8 cellular contexts compared by ENCODE assay signal in the genomic region with DNA sequence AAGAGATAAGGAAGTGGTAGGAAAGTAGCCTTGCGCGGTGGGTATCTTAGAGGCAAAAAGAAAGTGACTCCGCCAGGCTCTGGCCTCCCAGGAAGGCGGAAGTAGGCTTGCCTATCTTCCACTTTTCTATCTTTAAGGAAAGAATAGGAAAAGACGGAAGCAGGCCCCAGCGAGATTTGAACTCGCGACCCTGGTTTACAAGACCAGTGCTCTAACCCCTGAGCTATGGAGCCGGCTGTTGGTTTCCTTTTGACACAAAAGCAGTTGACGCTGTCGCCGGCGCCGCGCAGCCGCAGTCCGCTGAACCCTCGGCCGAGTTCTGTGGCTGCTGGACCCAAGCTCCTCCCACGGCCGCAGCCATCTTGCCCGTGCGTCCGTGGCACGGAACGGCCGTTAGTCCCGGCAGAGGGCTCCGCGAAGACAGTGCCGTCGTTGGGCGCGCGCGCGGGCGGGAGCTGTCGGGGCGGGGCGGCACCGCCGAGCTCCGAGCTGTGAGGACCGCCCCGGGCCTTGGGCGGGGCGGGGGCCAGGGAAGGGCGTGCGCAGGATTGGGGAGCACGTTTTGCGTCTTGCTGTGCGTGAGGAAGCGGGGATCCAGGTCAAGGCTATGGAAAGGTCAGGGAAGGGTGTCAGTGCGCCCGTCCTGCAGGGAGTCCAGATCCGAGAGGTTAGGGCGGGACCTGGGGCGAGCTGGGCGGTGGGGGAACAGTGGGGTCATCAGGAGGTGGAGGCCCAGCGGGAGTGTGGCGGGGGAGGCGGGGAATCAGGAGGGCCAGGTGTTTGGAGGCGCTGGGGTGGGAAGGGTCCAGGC. TPM values are rescaled to one million over a fixed set of nuclear protein-coding genes. Genes with fewer than 3 reads are reported as not detected.
DNase-seq lines count a peak whose midpoint lies in the region; ATAC-seq lines count a peak whose summit lies in the region.

No MANE protein-coding gene starts in this region.

- peak overlapping the region; percentile 84 for H3K27ac ChIP-seq in CD4-positive, CD25-positive, alpha-beta regulatory T cell (ENCODE audit: insufficient read depth, low read length, poor library complexity, severe bottlenecking)
- H3K27ac ChIP-seq in naive thymus-derived CD4-positive, alpha-beta T cell (ENCODE audit: low read depth, low read length) = peak overlapping the region; percentile 86

- peaks cover 3 to 19% (median 6%) of the 10 kb centered on the region in 7 donors for H3K9me3 Mint-ChIP-seq in CD4-positive, CD25-positive, alpha-beta regulatory T cell
- peaks cover 0 to 39% (median 4%) of the 10 kb centered on the region in 11 donors for H3K9me3 Mint-ChIP-seq in naive thymus-derived CD4-positive, alpha-beta T cell

- ATAC-seq in CD4-positive, CD25-positive, alpha-beta regulatory T cell (ENCODE audit: low read depth in 2 of 2) = peak; percentile 65 to 71
- ATAC-seq in GM21390 (IDR thresholded peaks at IDR 0.05; ENCODE audit: unreplicated experiment) = peak; percentile 57
- peak; percentile 85 for ATAC-seq in esophagus mucosa
- peak; percentile 81 for ATAC-seq in naive thymus-derived CD4-positive, alpha-beta T cell
- ATAC-seq in stimulated activated naive CD8-positive, alpha-beta T cell treated with anti-CD3 and anti-CD28 coated beads, Interleukin-15, Interleukin-2, amounts not matched to agents 100 U/mL and 50 U/mL, for 24 hours = peak; percentile 60

- intact Hi-C loops in naive thymus-derived CD4-positive, alpha-beta T cell (cut with micrococcal nuclease) = loop anchor here (1.0 kb wide), 7 partner anchors 15 to 70 kb away; partner anchors contain the start of genes TRIM52 (in 2 of the 2) and RACK1 (in 1 of the 2)

- CTCF ChIA-PET in naive thymus-derived CD4-positive, alpha-beta T cell (lab: Charles Lee) = interaction anchor here (0.7 to 4.3 kb wide), 7 partner anchors 13 to 69 kb away, joined by 3 to 23 read pairs (median 3); partner anchors contain the start of genes TRIM41 and TRIM7

- no peaks in the 10 kb centered on the region for H3K9me3 ChIP-seq in CD4-positive, CD25-positive, alpha-beta regulatory T cell (ENCODE audit: control insufficient read depth in 2 of 2, low read length in 2 of 2)
- H3K9me3 ChIP-seq in naive thymus-derived CD4-positive, alpha-beta T cell (ENCODE audit: control insufficient read depth in 2 of 3, low read length in 3 of 3) = no peaks in the 10 kb centered on the region

- peaks cover 17 to 48% (median 29%) of the 10 kb centered on the region in 4 donors for H3K4me1 Mint-ChIP-seq in CD4-positive, CD25-positive, alpha-beta regulatory T cell
- peaks cover 16 to 47% (median 26%) of the 10 kb centered on the region in 7 donors for H3K4me1 Mint-ChIP-seq in naive thymus-derived CD4-positive, alpha-beta T cell

- H3K36me3 Mint-ChIP-seq in CD4-positive, CD25-positive, alpha-beta regulatory T cell = peaks cover 20% of the 10 kb centered on the region
- H3K36me3 Mint-ChIP-seq in naive thymus-derived CD4-positive, alpha-beta T cell = peaks cover 0 to 18% (median 0%) of the 10 kb centered on the region in 5 donors

- peak; percentile 91 to 97 (median 95) for DNase-seq in CD4-positive, CD25-positive, alpha-beta regulatory T cell
- DNase-seq in HuH-7 (ENCODE audit: low spot score) (peak; percentile 88), SIG-M5 (lab: John Stamatoyannopoulos, UW) (no peak)
- peak; percentile 90 for DNase-seq in activated CD8-positive, alpha-beta memory T cell treated with anti-CD3 and anti-CD28 coated beads, Interleukin-2, amount 50 U/mL, for 24 hours (ENCODE audit: extremely low read depth)
- DNase-seq in naive thymus-derived CD4-positive, alpha-beta T cell = peak; percentile 91 to 99 (median 97)
- peak; percentile 95 for DNase-seq in stimulated activated naive CD8-positive, alpha-beta T cell treated with anti-CD3 and anti-CD28 coated beads, Interleukin-15, Interleukin-2, amounts not matched to agents 100 U/mL and 50 U/mL, for 24 hours

- H3K36me3 ChIP-seq in CD4-positive, CD25-positive, alpha-beta regulatory T cell (ENCODE audit: control insufficient read depth, insufficient read depth, low read length) = no peaks in the 10 kb centered on the region
- peaks cover 0 to 17% (median 0%) of the 10 kb centered on the region in 3 experiments for H3K36me3 ChIP-seq in naive thymus-derived CD4-positive, alpha-beta T cell (ENCODE audit: control insufficient read depth in 2 of 3, insufficient read depth in 3 of 3, low read length in 3 of 3)

- H3K27me3 Mint-ChIP-seq in CD4-positive, CD25-positive, alpha-beta regulatory T cell = peaks cover 45% of the 10 kb centered on the region
- peaks cover 0 to 24% (median 0%) of the 10 kb centered on the region in 5 donors for H3K27me3 Mint-ChIP-seq in naive thymus-derived CD4-positive, alpha-beta T cell

- peaks cover 27% of the 10 kb centered on the region for H3K4me1 ChIP-seq in CD4-positive, CD25-positive, alpha-beta regulatory T cell (ENCODE audit: control insufficient read depth, insufficient read depth, low read length, poor library complexity, severe bottlenecking)
- H3K4me1 ChIP-seq in naive thymus-derived CD4-positive, alpha-beta T cell (ENCODE audit: control insufficient read depth in 2 of 2, insufficient read depth in 2 of 2, low read length in 2 of 2) = peaks cover 0 to 5% of the 10 kb centered on the region in 2 donors

- H3K4me3 ChIP-seq in CD4-positive, CD25-positive, alpha-beta regulatory T cell (ENCODE audit: low read depth, low read length) = peak overlapping the region; percentile 87
- peak overlapping the region; percentile 99 for H3K4me3 ChIP-seq in naive thymus-derived CD4-positive, alpha-beta T cell (ENCODE audit: low read length)

- no peaks in the 10 kb centered on the region for H3K27me3 ChIP-seq in CD4-positive, CD25-positive, alpha-beta regulatory T cell (ENCODE audit: control insufficient read depth, insufficient read depth, low read length)
- no peaks in the 10 kb centered on the region for H3K27me3 ChIP-seq in naive thymus-derived CD4-positive, alpha-beta T cell (ENCODE audit: control insufficient read depth in 2 of 2, insufficient read depth in 2 of 2, low read length in 2 of 2)

- POLR2A ChIA-PET in naive thymus-derived CD4-positive, alpha-beta T cell (lab: Charles Lee) = interaction anchor here (0.6 to 8.7 kb wide), 15 partner anchors 13 to 396 kb away, joined by 3 to 259 read pairs (median 7); partner anchors contain the start of genes RACK1, TRIM41, TRIM52 and TRIM7

- peak overlapping the region; percentile 97 to 100 (median 98) for H3K27ac Mint-ChIP-seq in CD4-positive, CD25-positive, alpha-beta regulatory T cell
- peak overlapping the region; percentile 95 to 100 (median 99) for H3K27ac Mint-ChIP-seq in naive thymus-derived CD4-positive, alpha-beta T cell

- H3K4me3 Mint-ChIP-seq in CD4-positive, CD25-positive, alpha-beta regulatory T cell = peak overlapping the region; percentile 97 to 100 (median 99)
- H3K4me3 Mint-ChIP-seq in naive thymus-derived CD4-positive, alpha-beta T cell = peak overlapping the region; percentile 94 to 99 (median 97)

RNA-seq across cellular contexts. Expression of gene TRIM7, which starts 13.3 kb away (rescaled TPM):
- total RNA-seq in CD4-positive, CD25-positive, alpha-beta regulatory T cell = 0.72 TPM
- under 1 TPM in 2 of 4 donors, not detected in 2; 0.16 to 0.47 TPM for polyA plus RNA-seq in CD4-positive, CD25-positive, alpha-beta regulatory T cell
- 36.9 TPM for total RNA-seq in esophagus mucosa
- 1 to 10 TPM; 1.1 to 6.1 (median 3.6) TPM for total RNA-seq in naive thymus-derived CD4-positive, alpha-beta T cell
- under 1 TPM in 1 of 2 donors, not detected in 1; 0.28 TPM for polyA plus RNA-seq in naive thymus-derived CD4-positive, alpha-beta T cell

RNA-seq across cellular contexts. Expression of gene TRIM41, which starts 31.4 kb away (rescaled TPM):
- 40.8 TPM for total RNA-seq in CD4-positive, CD25-positive, alpha-beta regulatory T cell
- 1 to 10 TPM in 2 of 4 donors, under 1 TPM in 2; 0.67 to 1.6 (median 0.87) TPM for polyA plus RNA-seq in CD4-positive, CD25-positive, alpha-beta regulatory T cell
- 16.4 TPM for total RNA-seq in esophagus mucosa
- 10 to 100 TPM; 27.3 to 36.5 (median 32.6) TPM for total RNA-seq in naive thymus-derived CD4-positive, alpha-beta T cell
- 1 to 10 TPM in 1 of 2 donors, under 1 TPM in 1; 0.72 to 1.1 TPM for polyA plus RNA-seq in naive thymus-derived CD4-positive, alpha-beta T cell

RNA-seq across cellular contexts. Expression of gene OR2V2, which starts 44.3 kb away (rescaled TPM):
- not detected for total RNA-seq in CD4-positive, CD25-positive, alpha-beta regulatory T cell
- not detected for polyA plus RNA-seq in CD4-positive, CD25-positive, alpha-beta regulatory T cell
- total RNA-seq in esophagus mucosa = not detected
- not detected for total RNA-seq in naive thymus-derived CD4-positive, alpha-beta T cell
- not detected for polyA plus RNA-seq in naive thymus-derived CD4-positive, alpha-beta T cell

RNA-seq across cellular contexts. Expression of gene RACK1, which starts 52.0 kb away (rescaled TPM):
- total RNA-seq in CD4-positive, CD25-positive, alpha-beta regulatory T cell = 1,838 TPM
- 1,000 to 10,000 TPM; 2,227 to 2,760 (median 2,470) TPM for polyA plus RNA-seq in CD4-positive, CD25-positive, alpha-beta regulatory T cell
- total RNA-seq in esophagus mucosa = 1,941 TPM
- total RNA-seq in naive thymus-derived CD4-positive, alpha-beta T cell = 1,000 to 10,000 TPM; 1,703 to 2,739 (median 2,322) TPM
- polyA plus RNA-seq in naive thymus-derived CD4-positive, alpha-beta T cell = 1,000 to 10,000 TPM; 2,748 to 2,829 TPM
